In genomic region chr4:2290974-2291704, GRCh38 we compare ENCODE assay signal across 10 cellular contexts.
DNase-seq lines count a peak whose midpoint lies in the region; ATAC-seq and FAIRE-seq lines count a peak whose summit lies in the region.
"Had no signal": no experiment of that assay in that cellular context is flagged by ENCODE, and none has a peak within 500 bp of the region (broad histone marks: within the 10 kb centered on the region; RNA-seq: fewer than 3 reads in every experiment).

No MANE protein-coding gene starts in this region.

- DNase-seq in GDM1 (lab: John Stamatoyannopoulos, UW) (peak; percentile 56), T-helper 2 cell (peak; percentile 27 to 94 (median 30)), NCI-H446 treated with DMSO at 0.1 percent for 48 hours (lab: John Stamatoyannopoulos, UW) (no peak), RCC 7860 (ENCODE audit: low spot score) (no peak)
- peak; percentile 64 for DNase-seq in activated naive CD8-positive, alpha-beta T cell treated with anti-CD3 and anti-CD28 coated beads, Interleukin-2, amount 50 U/mL, for 24 hours
- peak; percentile 51 to 52 for DNase-seq in stimulated activated CD4-positive, alpha-beta T cell treated with anti-CD3 and anti-CD28 coated beads, Interleukin-2, amount 100 ng/mL, for 24 hours
- DNase-seq: mesendoderm had no signal

- H3K27me3 Mint-ChIP-seq in activated naive CD8-positive, alpha-beta T cell treated with anti-CD3 and anti-CD28 coated beads, Interleukin-2, amount 50 U/mL, for 24 hours, result no peaks in the 10 kb centered on the region

- H3K9me3 Mint-ChIP-seq in activated naive CD8-positive, alpha-beta T cell treated with anti-CD3 and anti-CD28 coated beads, Interleukin-2, amount 50 U/mL, for 24 hours, result no peaks in the 10 kb centered on the region

- no peaks in the 10 kb centered on the region for H3K36me3 Mint-ChIP-seq in activated naive CD8-positive, alpha-beta T cell treated with anti-CD3 and anti-CD28 coated beads, Interleukin-2, amount 50 U/mL, for 24 hours (ENCODE audit: low read depth)

- FAIRE-seq in RCC 7860 (lab: Jason Lieb, UNC), result no peak
- FAIRE-seq: G401.6 had no signal

- H3K4me1 Mint-ChIP-seq in activated naive CD8-positive, alpha-beta T cell treated with anti-CD3 and anti-CD28 coated beads, Interleukin-2, amount 50 U/mL, for 24 hours, result peaks cover 34% of the 10 kb centered on the region

- ATAC-seq in activated naive CD8-positive, alpha-beta T cell treated with anti-CD3 and anti-CD28 coated beads, Interleukin-2, amount 50 U/mL, for 24 hours, result peak; percentile 70
- no peak for ATAC-seq in GM21423 (IDR thresholded peaks at IDR 0.05; ENCODE audit: unreplicated experiment)
- no peak for ATAC-seq in HG03108 (IDR thresholded peaks at IDR 0.05; ENCODE audit: unreplicated experiment)

- peak overlapping the region; percentile 35 for H3K27ac Mint-ChIP-seq in activated naive CD8-positive, alpha-beta T cell treated with anti-CD3 and anti-CD28 coated beads, Interleukin-2, amount 50 U/mL, for 24 hours

- peak overlapping the region; percentile 62 for H3K4me3 Mint-ChIP-seq in activated naive CD8-positive, alpha-beta T cell treated with anti-CD3 and anti-CD28 coated beads, Interleukin-2, amount 50 U/mL, for 24 hours

Comparison
In these comparisons a context has a peak if more than half of its experiments do, and no peak if none do; other contexts are left out.
1. DNase-seq: peak in GDM1 (single experiment), T-helper 2 cell (5 of 5), activated naive CD8-positive, alpha-beta T cell treated with anti-CD3 and anti-CD28 coated beads, Interleukin-2, amount 50 U/mL, for 24 hours (single experiment) and stimulated activated CD4-positive, alpha-beta T cell treated with anti-CD3 and anti-CD28 coated beads, Interleukin-2, amount 100 ng/mL, for 24 hours (2 of 2); none in NCI-H446 treated with DMSO at 0.1 percent for 48 hours (single experiment) and RCC 7860 (single experiment).